ENCODE assay signal across 38 cellular contexts in genomic region chr17:55292094-55292493, GRCh38. TPM values are rescaled to one million over a fixed set of nuclear protein-coding genes. Genes with fewer than 3 reads are reported as not detected.
"Had no signal": no experiment of that assay in that cellular context is flagged by ENCODE, and none has a peak within 500 bp of the region (broad histone marks: within the 10 kb centered on the region; RNA-seq: fewer than 3 reads in every experiment).

No MANE protein-coding gene starts in this region.

- H3K27me3 ChIP-seq: adrenal gland, body of pancreas, brain microvascular endothelial cell, breast epithelium had no signal

- H3K36me3 ChIP-seq: adrenal gland, brain microvascular endothelial cell, breast epithelium, WERI-Rb-1 had no signal

- H3K4me3 Mint-ChIP-seq: activated CD4-positive, alpha-beta memory T cell treated with anti-CD3 and anti-CD28 coated beads for 36 hours; activated CD4-positive, alpha-beta T cell treated with anti-CD3 and anti-CD28 coated beads, Interleukin-2, amount 10 ng/mL, durations not matched to agents 24 days and 14 days; activated CD8-positive, alpha-beta T cell treated with anti-CD3 and anti-CD28 coated beads for 36 hours; activated naive CD4-positive, alpha-beta T cell treated with anti-CD3 and anti-CD28 coated beads for 36 hours; activated naive CD8-positive, alpha-beta T cell treated with anti-CD3 and anti-CD28 coated beads for 36 hours; activated T-cell treated with anti-CD3 and anti-CD28 coated beads, Interleukin-2, amount 50 U/mL, for 4 hours; activated T-cell treated with anti-CD3 and anti-CD28 coated beads, Interleukin-2, amount 50 U/mL, for 72 hours; activated T-helper 1 cell treated with anti-CD3 and anti-CD28 coated beads, Interleukin-12 subunit alpha, Interleukin-12 subunit beta, Interleukin-2, Interleukin-4 antibody, amounts not matched to agents 30 ng/mL and 10 ng/mL and 1 ng/mL, durations not matched to agents 14 hours and 24 hours and 36 hours; activated T-helper 17 cell treated with anti-CD3 and anti-CD28 coated beads, Interleukin-2, amount 50 U/mL, for 72 hours; T-cell; T-helper 2 cell treated with Interferon-gamma antibody and Interleukin-4, amounts not matched to agents 5 μg/mL and 100 μg/mL, for 36 hours; WTC11 had no signal

- ATAC-seq: activated CD4-positive, CD25-positive, alpha-beta regulatory T cell treated with anti-CD3 and anti-CD28 coated beads, Interleukin-2, amount 50 U/mL, for 24 hours; activated CD8-positive, alpha-beta T cell treated with anti-CD3 and anti-CD28 coated beads for 36 hours; activated naive CD4-positive, alpha-beta T cell treated with anti-CD3 and anti-CD28 coated beads, Interleukin-2, amount 50 U/mL, for 72 hours; activated T-cell treated with anti-CD3 and anti-CD28 coated beads, Interleukin-2, amount 50 U/mL, for 4 hours; activated T-cell treated with anti-CD3 and anti-CD28 coated beads, Interleukin-2, amount 50 U/mL, for 72 hours; activated T-helper 17 cell treated with anti-CD3 and anti-CD28 coated beads, Interleukin-2, amount 50 U/mL, for 72 hours; body of pancreas; T-cell; WTC11 had no signal

- H3K36me3 Mint-ChIP-seq: activated CD4-positive, alpha-beta memory T cell treated with anti-CD3 and anti-CD28 coated beads for 36 hours; activated naive CD4-positive, alpha-beta T cell treated with anti-CD3 and anti-CD28 coated beads, Interleukin-2, amount 50 U/mL, for 72 hours; activated naive CD8-positive, alpha-beta T cell treated with anti-CD3 and anti-CD28 coated beads for 36 hours; T-cell; WTC11 had no signal

- H3K4me1 Mint-ChIP-seq: activated CD4-positive, alpha-beta T cell treated with anti-CD3 and anti-CD28 coated beads, Interleukin-2, amount 10 ng/mL, durations not matched to agents 24 days and 14 days; activated naive CD8-positive, alpha-beta T cell treated with anti-CD3 and anti-CD28 coated beads for 36 hours; WTC11 had no signal

- H3K9me3 Mint-ChIP-seq: activated CD4-positive, alpha-beta memory T cell treated with anti-CD3 and anti-CD28 coated beads for 36 hours; activated CD4-positive, alpha-beta T cell treated with anti-CD3 and anti-CD28 coated beads, Interleukin-2, amount 10 ng/mL, durations not matched to agents 24 days and 14 days; activated CD8-positive, alpha-beta T cell treated with anti-CD3 and anti-CD28 coated beads for 36 hours; activated naive CD4-positive, alpha-beta T cell treated with anti-CD3 and anti-CD28 coated beads for 36 hours; activated naive CD4-positive, alpha-beta T cell treated with anti-CD3 and anti-CD28 coated beads, Interleukin-2, amount 50 U/mL, for 72 hours; activated naive CD8-positive, alpha-beta T cell treated with anti-CD3 and anti-CD28 coated beads for 36 hours; activated T-cell treated with anti-CD3 and anti-CD28 coated beads, Interleukin-2, amount 50 U/mL, for 4 hours; activated T-cell treated with anti-CD3 and anti-CD28 coated beads, Interleukin-2, amount 50 U/mL, for 72 hours; activated T-helper 1 cell treated with anti-CD3 and anti-CD28 coated beads, Interleukin-12 subunit alpha, Interleukin-12 subunit beta, Interleukin-2, Interleukin-4 antibody, amounts not matched to agents 30 ng/mL and 10 ng/mL and 1 ng/mL, durations not matched to agents 14 hours and 24 hours and 36 hours; activated T-helper 17 cell treated with anti-CD3 and anti-CD28 coated beads, Interleukin-2, amount 50 U/mL, for 72 hours; T-cell; T-helper 2 cell treated with Interferon-gamma antibody and Interleukin-4, amounts not matched to agents 5 μg/mL and 100 μg/mL, for 36 hours had no signal

- DNase-seq: activated CD4-positive, alpha-beta memory T cell treated with anti-CD3 and anti-CD28 coated beads for 36 hours; activated CD4-positive, alpha-beta T cell treated with anti-CD3 and anti-CD28 coated beads for 1 hour; activated CD4-positive, alpha-beta T cell treated with anti-CD3 and anti-CD28 coated beads for 4 hours; activated CD4-positive, alpha-beta T cell treated with anti-CD3 and anti-CD28 coated beads, Interleukin-2, amount 10 ng/mL, durations not matched to agents 24 days and 14 days; activated CD4-positive, alpha-beta T cell treated with anti-CD3 and anti-CD28 coated beads, Interleukin-2, amount 50 U/mL, for 1 hour; activated CD4-positive, alpha-beta T cell treated with anti-CD3 and anti-CD28 coated beads, Interleukin-2, amount 50 U/mL, for 4 hours; activated CD4-positive, CD25-positive, alpha-beta regulatory T cell; activated CD8-positive, alpha-beta memory T cell treated with anti-CD3 and anti-CD28 coated beads, Interleukin-2, amount 50 U/mL, for 4 hours; activated CD8-positive, alpha-beta T cell treated with anti-CD3 and anti-CD28 coated beads for 36 hours; activated effector memory CD4-positive, alpha-beta T cell treated with anti-CD3 and anti-CD28 coated beads, Interleukin-2, amount 50 U/mL, for 16 hours; activated gamma-delta T cell treated with Interleukin-2 at 50 U/mL for 16 hours; activated naive CD4-positive, alpha-beta T cell; activated naive CD4-positive, alpha-beta T cell treated with anti-CD3 and anti-CD28 coated beads for 36 hours; activated naive CD4-positive, alpha-beta T cell treated with anti-CD3 and anti-CD28 coated beads, Interleukin-2, amount 50 U/mL, for 16 hours; activated naive CD8-positive, alpha-beta T cell treated with anti-CD3 and anti-CD28 coated beads for 36 hours; activated T-cell treated with anti-CD3 and anti-CD28 coated beads for 4 hours; activated T-cell treated with anti-CD3 and anti-CD28 coated beads, Interleukin-2, amount 50 U/mL, for 1 hour; activated T-cell treated with anti-CD3 and anti-CD28 coated beads, Interleukin-2, amount 50 U/mL, for 4 hours; activated T-cell treated with anti-CD3 and anti-CD28 coated beads, Interleukin-2, amount 50 U/mL, for 72 hours; adrenal gland; amniotic stem cell; aorta; body of pancreas; brain microvascular endothelial cell; central memory CD4-positive, alpha-beta T cell; T-cell; T-helper 2 cell; T-helper 9 cell; WERI-Rb-1 had no signal

- H3K27ac ChIP-seq: adrenal gland, body of pancreas, brain microvascular endothelial cell, breast epithelium, WERI-Rb-1 had no signal

- H3K27ac Mint-ChIP-seq: activated CD4-positive, alpha-beta memory T cell treated with anti-CD3 and anti-CD28 coated beads for 36 hours; activated CD4-positive, alpha-beta T cell treated with anti-CD3 and anti-CD28 coated beads, Interleukin-2, amount 10 ng/mL, durations not matched to agents 24 days and 14 days; activated CD8-positive, alpha-beta T cell treated with anti-CD3 and anti-CD28 coated beads for 36 hours; activated naive CD4-positive, alpha-beta T cell treated with anti-CD3 and anti-CD28 coated beads for 36 hours; activated naive CD4-positive, alpha-beta T cell treated with anti-CD3 and anti-CD28 coated beads, Interleukin-2, amount 50 U/mL, for 72 hours; activated naive CD8-positive, alpha-beta T cell treated with anti-CD3 and anti-CD28 coated beads for 36 hours; activated T-cell treated with anti-CD3 and anti-CD28 coated beads, Interleukin-2, amount 50 U/mL, for 72 hours; activated T-helper 1 cell treated with anti-CD3 and anti-CD28 coated beads, Interleukin-12 subunit alpha, Interleukin-12 subunit beta, Interleukin-2, Interleukin-4 antibody, amounts not matched to agents 30 ng/mL and 10 ng/mL and 1 ng/mL, durations not matched to agents 14 hours and 24 hours and 36 hours; activated T-helper 17 cell treated with anti-CD3 and anti-CD28 coated beads, Interleukin-2, amount 50 U/mL, for 72 hours; T-cell; T-helper 2 cell treated with Interferon-gamma antibody and Interleukin-4, amounts not matched to agents 5 μg/mL and 100 μg/mL, for 36 hours; WTC11 had no signal

- H3K27me3 Mint-ChIP-seq: activated CD4-positive, alpha-beta memory T cell treated with anti-CD3 and anti-CD28 coated beads for 36 hours; activated CD8-positive, alpha-beta T cell treated with anti-CD3 and anti-CD28 coated beads for 36 hours; activated naive CD8-positive, alpha-beta T cell treated with anti-CD3 and anti-CD28 coated beads for 36 hours; activated T-helper 17 cell treated with anti-CD3 and anti-CD28 coated beads, Interleukin-2, amount 50 U/mL, for 72 hours had no signal

- H3K4me3 ChIP-seq: adrenal gland, body of pancreas, breast epithelium had no signal

- H3K9me3 ChIP-seq: adrenal gland, body of pancreas, breast epithelium had no signal

- FAIRE-seq: astrocyte, TTC549 had no signal

RNA-seq across cellular contexts. Expression of gene HLF, which starts 27.3 kb away (rescaled TPM):
- total RNA-seq: astrocyte had no signal
